In genomic region chr6:31797607-31798006, GRCh38 we compare ENCODE assay signal across 9 cellular contexts.
DNase-seq lines count a peak whose midpoint lies in the region; ATAC-seq and TF ChIP-seq lines count a peak whose summit lies in the region.
"Had no signal": no experiment of that assay in that cellular context is flagged by ENCODE, and none has a peak within 500 bp of the region (broad histone marks: within the 10 kb centered on the region; RNA-seq: fewer than 3 reads in every experiment).

No MANE protein-coding gene starts in this region.

- peak; percentile 14 for ATAC-seq in effector memory CD8-positive, alpha-beta T cell (replicated peaks)
- ATAC-seq in stimulated activated memory B cell treated with anti-CD40 and anti-IgM and Interleukin-4, amounts not matched to agents 10 μg/mL and 1 μg/mL and 100 μg/mL, for 72 hours, result no peak

- POLR2A ChIA-PET in HEK293T (lab: Yijun Ruan, JAX), result interaction anchor here (1.4 to 5.6 kb wide), 2 partner anchors 9 to 33 kb away, joined by 4 to 77 read pairs; partner anchors contain the start of gene LSM2

- H3K4me3 Mint-ChIP-seq in activated T-cell treated with anti-CD3 and anti-CD28 coated beads, Interleukin-2, amount 50 U/mL, for 24 hours, result no peak overlapping the region
- H3K4me3 Mint-ChIP-seq in effector memory CD8-positive, alpha-beta T cell, result peak overlapping the region; percentile 57 to 74
- H3K4me3 Mint-ChIP-seq in stimulated activated memory B cell treated with anti-CD40 and anti-IgM and Interleukin-4, amounts not matched to agents 10 μg/mL and 1 μg/mL and 100 μg/mL, for 72 hours, result no peak overlapping the region

- CTCF ChIA-PET in HEK293T (lab: Yijun Ruan, JAX), result no interaction called here

- H3K27me3 Mint-ChIP-seq in activated T-cell treated with anti-CD3 and anti-CD28 coated beads, Interleukin-2, amount 50 U/mL, for 24 hours, result no peaks in the 10 kb centered on the region
- no peaks in the 10 kb centered on the region for H3K27me3 Mint-ChIP-seq in effector memory CD8-positive, alpha-beta T cell
- H3K27me3 Mint-ChIP-seq in stimulated activated memory B cell treated with anti-CD40 and anti-IgM and Interleukin-4, amounts not matched to agents 10 μg/mL and 1 μg/mL and 100 μg/mL, for 72 hours, result no peaks in the 10 kb centered on the region

- H3K9me3 Mint-ChIP-seq in activated T-cell treated with anti-CD3 and anti-CD28 coated beads, Interleukin-2, amount 50 U/mL, for 24 hours, result no peaks in the 10 kb centered on the region
- H3K9me3 Mint-ChIP-seq in effector memory CD8-positive, alpha-beta T cell, result no peaks in the 10 kb centered on the region
- no peaks in the 10 kb centered on the region for H3K9me3 Mint-ChIP-seq in stimulated activated memory B cell treated with anti-CD40 and anti-IgM and Interleukin-4, amounts not matched to agents 10 μg/mL and 1 μg/mL and 100 μg/mL, for 72 hours

- H3K4me1 Mint-ChIP-seq in activated T-cell treated with anti-CD3 and anti-CD28 coated beads, Interleukin-2, amount 50 U/mL, for 24 hours (ENCODE audit: low read depth), result peaks cover 41% of the 10 kb centered on the region
- peaks cover 26 to 28% of the 10 kb centered on the region in 2 donors for H3K4me1 Mint-ChIP-seq in effector memory CD8-positive, alpha-beta T cell (ENCODE audit: low read depth in 2 of 2)
- H3K4me1 Mint-ChIP-seq in stimulated activated memory B cell treated with anti-CD40 and anti-IgM and Interleukin-4, amounts not matched to agents 10 μg/mL and 1 μg/mL and 100 μg/mL, for 72 hours, result peaks cover 35% of the 10 kb centered on the region

- H3K27ac Mint-ChIP-seq in activated T-cell treated with anti-CD3 and anti-CD28 coated beads, Interleukin-2, amount 50 U/mL, for 24 hours, result peak overlapping the region; percentile 92
- H3K27ac Mint-ChIP-seq in effector memory CD8-positive, alpha-beta T cell, result peak overlapping the region in 1 of 2 donors; percentile 65
- H3K27ac Mint-ChIP-seq in stimulated activated memory B cell treated with anti-CD40 and anti-IgM and Interleukin-4, amounts not matched to agents 10 μg/mL and 1 μg/mL and 100 μg/mL, for 72 hours, result peak overlapping the region; percentile 37

- H3K36me3 Mint-ChIP-seq in activated T-cell treated with anti-CD3 and anti-CD28 coated beads, Interleukin-2, amount 50 U/mL, for 24 hours (ENCODE audit: low read depth), result peaks cover 71% of the 10 kb centered on the region
- H3K36me3 Mint-ChIP-seq in effector memory CD8-positive, alpha-beta T cell (ENCODE audit: insufficient read depth), result peaks cover 11% of the 10 kb centered on the region
- peaks cover 3% of the 10 kb centered on the region for H3K36me3 Mint-ChIP-seq in stimulated activated memory B cell treated with anti-CD40 and anti-IgM and Interleukin-4, amounts not matched to agents 10 μg/mL and 1 μg/mL and 100 μg/mL, for 72 hours

- DNase-seq in activated T-cell treated with anti-CD3 and anti-CD28 coated beads, Interleukin-2, amount 50 U/mL, for 24 hours, result no peak
- no peak for DNase-seq in activated T-cell treated with anti-CD3 and anti-CD28 coated beads for 4 hours
- DNase-seq in T-helper 9 cell, result peak; percentile 24
- peak in 2 of 3 experiments; percentile 17 to 29 for DNase-seq in effector memory CD8-positive, alpha-beta T cell
- no peak for DNase-seq in HEK293T (ENCODE audit: extremely low spot score)
- no peak for DNase-seq in DMS114 treated with DMSO at 0.1 percent for 48 hours (lab: John Stamatoyannopoulos, UW; ENCODE audit: unreplicated experiment)
- no peak for DNase-seq in NCI-H2171 (lab: John Stamatoyannopoulos, UW)
- DNase-seq: NCI-H1694 had no signal

TF ChIP-seq in HEK293T, 16 proteins besides CTCF, POLR2A, EP300 and RAD21:
- no peak for TF ChIP-seq CTBP1 (IDR thresholded peaks at IDR 0.05; ENCODE audit: borderline replicate concordance)
- TF ChIP-seq TARDBP (IDR thresholded peaks at IDR 0.05), result no peak
- TF ChIP-seq FOXM1 (IDR thresholded peaks at IDR 0.05; ENCODE audit: borderline replicate concordance), result no peak
- no peak for TF ChIP-seq FOXK2 (IDR thresholded peaks at IDR 0.05)
- TF ChIP-seq LEF1 (IDR thresholded peaks at IDR 0.05; ENCODE audit: borderline replicate concordance), result no peak
- no peak for TF ChIP-seq HDGF (IDR thresholded peaks at IDR 0.05; ENCODE audit: borderline replicate concordance)
- no peak for TF ChIP-seq ARNT (IDR thresholded peaks at IDR 0.05)

Comparison
In these comparisons a context has a peak if more than half of its experiments do, and no peak if none do; other contexts are left out.
1. DNase-seq: peak in T-helper 9 cell (single experiment) and effector memory CD8-positive, alpha-beta T cell (2 of 3); none in activated T-cell treated with anti-CD3 and anti-CD28 coated beads, Interleukin-2, amount 50 U/mL, for 24 hours (single experiment), activated T-cell treated with anti-CD3 and anti-CD28 coated beads for 4 hours (single experiment), HEK293T (single experiment), DMS114 treated with DMSO at 0.1 percent for 48 hours (single experiment) and NCI-H2171 (single experiment).
2. H3K4me3 Mint-ChIP-seq: peak in effector memory CD8-positive, alpha-beta T cell (2 of 2); none in activated T-cell treated with anti-CD3 and anti-CD28 coated beads, Interleukin-2, amount 50 U/mL, for 24 hours (single experiment) and stimulated activated memory B cell treated with anti-CD40 and anti-IgM and Interleukin-4, amounts not matched to agents 10 μg/mL and 1 μg/mL and 100 μg/mL, for 72 hours (single experiment).